Comparison of ENCODE assay signal across 8 cellular contexts in the genomic region with DNA sequence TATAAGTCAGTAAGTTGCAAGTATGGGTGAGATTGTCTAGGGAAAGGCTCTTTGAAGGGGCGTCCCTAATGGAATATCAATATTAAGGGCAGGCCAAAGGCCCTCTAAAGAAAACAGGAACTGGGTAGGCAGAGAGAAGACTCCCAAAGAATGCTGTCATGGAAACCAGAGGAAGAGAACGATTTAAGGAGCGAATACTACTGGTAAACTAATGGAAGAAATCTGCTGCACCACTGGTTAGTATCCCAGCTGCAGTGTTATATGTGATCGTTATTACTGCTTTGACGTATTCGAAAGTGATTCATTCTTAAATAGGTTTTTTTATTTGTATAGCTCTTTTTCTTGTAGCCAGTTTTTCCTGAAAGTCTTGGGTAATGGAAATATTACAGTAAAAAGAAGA. TPM values are rescaled to one million over a fixed set of nuclear protein-coding genes. Genes with fewer than 3 reads are reported as not detected.
DNase-seq lines count a peak whose midpoint lies in the region; ATAC-seq and TF ChIP-seq lines count a peak whose summit lies in the region.

No MANE protein-coding gene starts in this region.

- WGBS in gastroesophageal sphincter (ENCODE audit: low coverage in 1 of 2), 2 donors: 18 to 33% methylated on average over 6 of the region's 6 CpGs

- no peaks in the 10 kb centered on the region for H3K27me3 Mint-ChIP-seq in activated CD4-positive, alpha-beta T cell treated with anti-CD3 and anti-CD28 coated beads, Interleukin-2, amount 10 ng/mL, durations not matched to agents 7 days and 5 days
- H3K27me3 Mint-ChIP-seq in T-helper 17 cell: no peaks in the 10 kb centered on the region

- H3K4me3 ChIP-seq in gastroesophageal sphincter (peak overlapping the region; percentile 54 to 79), stomach smooth muscle (ENCODE audit: low read length in 2 of 2) (peak overlapping the region; percentile 67 to 87)

- ATAC-seq in T-helper 17 cell (no peak), gastroesophageal sphincter (no peak)

- no peak for TF ChIP-seq EP300 in gastroesophageal sphincter (IDR thresholded peaks at IDR 0.05)

- H3K4me1 Mint-ChIP-seq in activated CD4-positive, alpha-beta T cell treated with anti-CD3 and anti-CD28 coated beads, Interleukin-2, amount 10 ng/mL, durations not matched to agents 7 days and 5 days: peaks cover 64% of the 10 kb centered on the region
- H3K4me1 Mint-ChIP-seq in T-helper 17 cell: peaks cover 44% of the 10 kb centered on the region

- peak overlapping the region; percentile 90 for H3K27ac Mint-ChIP-seq in activated CD4-positive, alpha-beta T cell treated with anti-CD3 and anti-CD28 coated beads, Interleukin-2, amount 10 ng/mL, durations not matched to agents 7 days and 5 days
- H3K27ac Mint-ChIP-seq in T-helper 17 cell: peak overlapping the region; percentile 49

- H3K9me3 Mint-ChIP-seq in activated CD4-positive, alpha-beta T cell treated with anti-CD3 and anti-CD28 coated beads, Interleukin-2, amount 10 ng/mL, durations not matched to agents 7 days and 5 days: peaks cover 8% of the 10 kb centered on the region

- H3K27me3 ChIP-seq in gastroesophageal sphincter (no peaks in the 10 kb centered on the region), stomach smooth muscle (ENCODE audit: control insufficient read depth in 1 of 2, insufficient read depth in 2 of 2, low read length in 2 of 2) (no peaks in the 10 kb centered on the region)

- CTCF ChIA-PET in activated CD4-positive, alpha-beta T cell treated with anti-CD3 and anti-CD28 coated beads, Interleukin-2, amount 10 ng/mL, durations not matched to agents 7 days and 5 days (lab: Charles Lee): interaction anchor here (1.0 to 1.4 kb wide), 4 partner anchors 10 to 49 kb away, joined by 3 to 8 read pairs (median 4); partner anchors contain the start of gene GSTK1

- no peak for TF ChIP-seq POLR2A in gastroesophageal sphincter (IDR thresholded peaks at IDR 0.05)

- no peak for DNase-seq in activated CD4-positive, alpha-beta T cell treated with anti-CD3 and anti-CD28 coated beads, Interleukin-2, amount 10 ng/mL, durations not matched to agents 7 days and 5 days
- no peak for DNase-seq in activated CD4-positive, alpha-beta T cell treated with anti-CD3 and anti-CD28 coated beads, Interleukin-2, amount 50 U/mL, for 1 hour
- DNase-seq in T-helper 17 cell: no peak
- no peak for DNase-seq in DMS53 (lab: John Stamatoyannopoulos, UW)
- DNase-seq in activated CD8-positive, alpha-beta memory T cell treated with anti-CD3 and anti-CD28 coated beads, Interleukin-2, amount 50 U/mL, for 4 hours: no peak
- DNase-seq in T-helper 9 cell: no peak

- peaks cover 60% of the 10 kb centered on the region for H3K36me3 Mint-ChIP-seq in activated CD4-positive, alpha-beta T cell treated with anti-CD3 and anti-CD28 coated beads, Interleukin-2, amount 10 ng/mL, durations not matched to agents 7 days and 5 days (ENCODE audit: low read depth)
- peaks cover 5% of the 10 kb centered on the region for H3K36me3 Mint-ChIP-seq in T-helper 17 cell (ENCODE audit: low read depth)

- peak overlapping the region; percentile 90 for H3K4me3 Mint-ChIP-seq in activated CD4-positive, alpha-beta T cell treated with anti-CD3 and anti-CD28 coated beads, Interleukin-2, amount 10 ng/mL, durations not matched to agents 7 days and 5 days
- peak overlapping the region; percentile 96 for H3K4me3 Mint-ChIP-seq in T-helper 17 cell

- TF ChIP-seq CTCF in gastroesophageal sphincter (IDR thresholded peaks at IDR 0.05): no peak

- no peak overlapping the region for H3K9ac ChIP-seq in stomach smooth muscle (ENCODE audit: low read length in 2 of 2)

- H3K9me3 ChIP-seq in T-helper 17 cell (ENCODE audit: control insufficient read depth, low read length, poor library complexity, severe bottlenecking) (no peaks in the 10 kb centered on the region), gastroesophageal sphincter (no peaks in the 10 kb centered on the region), stomach smooth muscle (ENCODE audit: control insufficient read depth in 2 of 2, low read length in 2 of 2) (no peaks in the 10 kb centered on the region)

- POLR2A ChIA-PET in activated CD4-positive, alpha-beta T cell treated with anti-CD3 and anti-CD28 coated beads, Interleukin-2, amount 10 ng/mL, durations not matched to agents 7 days and 5 days (lab: Charles Lee): interaction anchor here (0.7 kb wide), 1 partner anchor 490 kb away, joined by 3 read pairs; no protein-coding TSS in a partner anchor

- H3K27ac ChIP-seq in gastroesophageal sphincter (peak overlapping the region in 3 of 4 donors; percentile 90 to 92 (median 91)), stomach smooth muscle (ENCODE audit: low read length) (no peak overlapping the region)

- H3K4me1 ChIP-seq in gastroesophageal sphincter: peaks cover 0 to 37% (median 15%) of the 10 kb centered on the region in 3 donors
- H3K4me1 ChIP-seq in stomach smooth muscle (ENCODE audit: control insufficient read depth, insufficient read depth, low read length): peaks cover 22% of the 10 kb centered on the region

- H3K36me3 ChIP-seq in gastroesophageal sphincter (peaks cover 2 to 30% of the 10 kb centered on the region in 2 donors), stomach smooth muscle (ENCODE audit: control insufficient read depth in 2 of 2, insufficient read depth in 2 of 2, low read length in 2 of 2) (peaks cover 17 to 22% of the 10 kb centered on the region in 2 donors)

RNA-seq across cellular contexts. Expression of gene CASP2, which starts 1.3 kb away (rescaled TPM):
- total RNA-seq in activated CD4-positive, alpha-beta T cell treated with anti-CD3 and anti-CD28 coated beads, Interleukin-2, amount 10 ng/mL, durations not matched to agents 7 days and 5 days: 100 to 1,000 TPM; 102 to 125 TPM
- 10 to 100 TPM; 49.3 to 52.5 TPM for total RNA-seq in T-helper 17 cell
- 10 to 100 TPM; 10.1 to 14.5 (median 13.6) TPM for total RNA-seq in gastroesophageal sphincter

RNA-seq across cellular contexts. Expression of gene TMEM139, which starts 4.7 kb away (rescaled TPM):
- under 1 TPM; 0.29 to 0.57 TPM for total RNA-seq in activated CD4-positive, alpha-beta T cell treated with anti-CD3 and anti-CD28 coated beads, Interleukin-2, amount 10 ng/mL, durations not matched to agents 7 days and 5 days
- under 1 TPM; 0.77 to 0.86 TPM for total RNA-seq in T-helper 17 cell
- total RNA-seq in gastroesophageal sphincter: 1 to 10 TPM in 1 of 4 donors, under 1 TPM in 2, not detected in 1; 0.40 to 1.4 (median 0.49) TPM

RNA-seq across cellular contexts. Expression of gene GSTK1, which starts 26.2 kb away (rescaled TPM):
- 100 to 1,000 TPM; 370 to 419 TPM for total RNA-seq in activated CD4-positive, alpha-beta T cell treated with anti-CD3 and anti-CD28 coated beads, Interleukin-2, amount 10 ng/mL, durations not matched to agents 7 days and 5 days
- total RNA-seq in T-helper 17 cell (100 to 1,000 TPM; 428 to 433 TPM), gastroesophageal sphincter (100 to 1,000 TPM in 3 of 4 donors, 10 to 100 TPM in 1; 98.1 to 128 (median 120) TPM)

RNA-seq across cellular contexts. Expression of gene CLCN1, which starts 26.5 kb away (rescaled TPM):
- under 1 TPM in 1 of 2 experiments, not detected in 1; 0.06 TPM for total RNA-seq in activated CD4-positive, alpha-beta T cell treated with anti-CD3 and anti-CD28 coated beads, Interleukin-2, amount 10 ng/mL, durations not matched to agents 7 days and 5 days
- not detected for total RNA-seq in T-helper 17 cell
- not detected for total RNA-seq in gastroesophageal sphincter
